In the genomic region with DNA sequence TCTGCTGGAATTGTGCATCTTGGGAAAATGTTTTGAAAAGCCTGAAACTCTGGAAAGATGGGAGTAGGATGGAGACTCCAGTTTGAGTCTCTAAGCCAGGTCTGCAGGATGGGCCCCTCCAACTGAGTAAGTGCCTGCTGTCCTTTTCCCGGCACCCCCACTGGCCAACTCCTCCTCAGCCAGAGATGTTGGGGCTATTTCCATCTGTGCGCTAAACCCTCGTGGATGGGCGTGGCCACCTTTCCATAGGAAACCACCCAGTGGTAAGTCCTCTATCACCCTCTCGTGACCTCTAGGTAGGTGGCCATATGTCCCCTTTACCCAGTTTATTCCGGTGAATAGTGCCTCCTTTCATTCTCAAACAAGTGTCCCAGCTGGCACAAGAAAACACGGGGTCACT, we compare ENCODE assay signal across 21 cellular contexts.
"Had no signal": no experiment of that assay in that cellular context is flagged by ENCODE, and none has a peak within 500 bp of the region (broad histone marks: within the 10 kb centered on the region; RNA-seq: fewer than 3 reads in every experiment).

No MANE protein-coding gene starts in this region.

- DNase-seq: activated CD4-positive, alpha-beta memory T cell treated with anti-CD3 and anti-CD28 coated beads for 36 hours; activated CD4-positive, alpha-beta T cell treated with anti-CD3 and anti-CD28 coated beads for 48 hours; activated effector memory CD4-positive, alpha-beta T cell treated with Interleukin-2 at 50 U/mL for 16 hours; activated naive CD4-positive, alpha-beta T cell treated with anti-CD3 and anti-CD28 coated beads, Interleukin-2, amount 10 ng/mL, durations not matched to agents 7 days and 5 days; activated T-cell treated with anti-CD3 and anti-CD28 coated beads, Interleukin-2, amount 50 U/mL, for 48 hours; amygdala; effector CD4-positive, alpha-beta T cell; foreskin fibroblast; immature natural killer cell; mammary epithelial cell; posterior cingulate gyrus; stimulated activated CD4-positive, alpha-beta T cell treated with anti-CD3 and anti-CD28 coated beads, Interleukin-15, amount 100 ng/mL, for 24 hours; stimulated activated naive CD4-positive, alpha-beta T cell had no signal

- H3K4me3 ChIP-seq: left lung, smooth muscle cell, thoracic aorta, vagina had no signal

- H3K27ac Mint-ChIP-seq: activated CD4-positive, alpha-beta memory T cell treated with anti-CD3 and anti-CD28 coated beads for 36 hours; activated naive CD4-positive, alpha-beta T cell treated with anti-CD3 and anti-CD28 coated beads, Interleukin-2, amount 10 ng/mL, durations not matched to agents 7 days and 5 days; type B pancreatic cell had no signal

- H3K27me3 ChIP-seq: left lung, vagina had no signal

- H3K27ac ChIP-seq: left lung, thoracic aorta, vagina had no signal

- H3K36me3 Mint-ChIP-seq: activated naive CD4-positive, alpha-beta T cell treated with anti-CD3 and anti-CD28 coated beads, Interleukin-2, amount 10 ng/mL, durations not matched to agents 7 days and 5 days; immature natural killer cell; type B pancreatic cell had no signal

- H3K36me3 ChIP-seq: left lung, thoracic aorta, vagina had no signal

- H3K9me3 ChIP-seq: left lung, thoracic aorta, vagina had no signal

- ATAC-seq: left lung, sciatic nerve had no signal

- FAIRE-seq: bronchial epithelial cell had no signal

- H3K27me3 Mint-ChIP-seq: activated CD4-positive, alpha-beta memory T cell treated with anti-CD3 and anti-CD28 coated beads for 36 hours; activated naive CD4-positive, alpha-beta T cell treated with anti-CD3 and anti-CD28 coated beads, Interleukin-2, amount 10 ng/mL, durations not matched to agents 7 days and 5 days; type B pancreatic cell had no signal

- H3K4me3 Mint-ChIP-seq: activated CD4-positive, alpha-beta memory T cell treated with anti-CD3 and anti-CD28 coated beads for 36 hours; activated naive CD4-positive, alpha-beta T cell treated with anti-CD3 and anti-CD28 coated beads, Interleukin-2, amount 10 ng/mL, durations not matched to agents 7 days and 5 days; immature natural killer cell; neural crest cell; type B pancreatic cell had no signal

- H3K9me3 Mint-ChIP-seq: activated CD4-positive, alpha-beta memory T cell treated with anti-CD3 and anti-CD28 coated beads for 36 hours; activated naive CD4-positive, alpha-beta T cell treated with anti-CD3 and anti-CD28 coated beads, Interleukin-2, amount 10 ng/mL, durations not matched to agents 7 days and 5 days; immature natural killer cell; neural crest cell; type B pancreatic cell had no signal

- H3K4me2 ChIP-seq: smooth muscle cell had no signal
